In the genomic region with DNA sequence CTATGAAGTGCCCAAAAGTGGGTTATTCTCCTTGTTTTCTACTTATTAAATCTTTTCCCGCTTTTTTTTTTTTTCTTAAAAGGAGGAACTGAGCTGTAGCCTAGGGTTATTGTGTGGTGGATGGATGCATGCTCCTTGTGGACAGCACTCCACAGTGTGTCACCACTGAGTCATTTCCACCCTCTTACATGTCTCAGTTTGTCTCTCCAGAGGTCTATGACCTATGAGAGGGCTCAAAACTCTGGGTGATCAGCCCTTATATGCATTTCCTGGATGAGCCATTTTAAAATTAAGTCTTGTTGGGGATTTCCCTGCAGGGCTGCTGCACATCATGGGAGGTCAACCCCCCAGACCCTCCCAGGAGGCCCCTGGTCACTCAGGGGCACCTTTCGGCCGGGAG, we compare ENCODE assay signal across 1 cellular context.
TF ChIP-seq lines count a peak whose summit lies in the region.

No MANE protein-coding gene starts in this region.

TF ChIP-seq in HCT116, 20 proteins besides CTCF, POLR2A, EP300 and RAD21 (continued from another document):
- TF ChIP-seq, protein P1, sequence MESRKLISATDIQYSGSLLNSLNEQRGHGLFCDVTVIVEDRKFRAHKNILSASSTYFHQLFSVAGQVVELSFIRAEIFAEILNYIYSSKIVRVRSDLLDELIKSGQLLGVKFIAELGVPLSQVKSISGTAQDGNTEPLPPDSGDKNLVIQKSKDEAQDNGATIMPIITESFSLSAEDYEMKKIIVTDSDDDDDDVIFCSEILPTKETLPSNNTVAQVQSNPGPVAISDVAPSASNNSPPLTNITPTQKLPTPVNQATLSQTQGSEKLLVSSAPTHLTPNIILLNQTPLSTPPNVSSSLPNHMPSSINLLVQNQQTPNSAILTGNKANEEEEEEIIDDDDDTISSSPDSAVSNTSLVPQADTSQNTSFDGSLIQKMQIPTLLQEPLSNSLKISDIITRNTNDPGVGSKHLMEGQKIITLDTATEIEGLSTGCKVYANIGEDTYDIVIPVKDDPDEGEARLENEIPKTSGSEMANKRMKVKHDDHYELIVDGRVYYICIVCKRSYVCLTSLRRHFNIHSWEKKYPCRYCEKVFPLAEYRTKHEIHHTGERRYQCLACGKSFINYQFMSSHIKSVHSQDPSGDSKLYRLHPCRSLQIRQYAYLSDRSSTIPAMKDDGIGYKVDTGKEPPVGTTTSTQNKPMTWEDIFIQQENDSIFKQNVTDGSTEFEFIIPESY (IDR thresholded peaks at IDR 0.05; ENCODE audit: extremely low read depth, insufficient replicate concordance, low read length), result no peak
- no peak for TF ChIP-seq JUND (IDR thresholded peaks at IDR 0.05)
- no peak for TF ChIP-seq ZFX (IDR thresholded peaks at IDR 0.05)
- TF ChIP-seq SRF (IDR thresholded peaks at IDR 0.05; ENCODE audit: low read depth), result peak; percentile 52; the same call in 1 of the 2 replicates
- TF ChIP-seq, protein P2, sequence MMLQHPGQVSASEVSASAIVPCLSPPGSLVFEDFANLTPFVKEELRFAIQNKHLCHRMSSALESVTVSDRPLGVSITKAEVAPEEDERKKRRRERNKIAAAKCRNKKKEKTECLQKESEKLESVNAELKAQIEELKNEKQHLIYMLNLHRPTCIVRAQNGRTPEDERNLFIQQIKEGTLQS (IDR thresholded peaks at IDR 0.05), result no peak
- TF ChIP-seq CBX3 (IDR thresholded peaks at IDR 0.05; ENCODE audit: low read depth), result no peak
- TF ChIP-seq FOSL1 (IDR thresholded peaks at IDR 0.05; ENCODE audit: low read depth), result peak; percentile 41; the same call in 1 of the 2 replicates
- TF ChIP-seq ELF1 (IDR thresholded peaks at IDR 0.05; ENCODE audit: borderline replicate concordance, low read depth), result no peak
- TF ChIP-seq, protein P3, sequence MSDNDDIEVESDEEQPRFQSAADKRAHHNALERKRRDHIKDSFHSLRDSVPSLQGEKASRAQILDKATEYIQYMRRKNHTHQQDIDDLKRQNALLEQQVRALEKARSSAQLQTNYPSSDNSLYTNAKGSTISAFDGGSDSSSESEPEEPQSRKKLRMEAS (IDR thresholded peaks at IDR 0.05), result no peak
- no peak for TF ChIP-seq TCF7L2 (IDR thresholded peaks at IDR 0.05; ENCODE audit: borderline replicate concordance, extremely low read depth, insufficient read depth, insufficient read length)
- TF ChIP-seq EZH2phosphoT487 (IDR thresholded peaks at IDR 0.05; ENCODE audit: borderline replicate concordance), result no peak
